ENCODE assay signal across 28 cellular contexts in genomic region chr20:3973705-3974104, GRCh38.
"Had no signal": no experiment of that assay in that cellular context is flagged by ENCODE, and none has a peak within 500 bp of the region (broad histone marks: within the 10 kb centered on the region; RNA-seq: fewer than 3 reads in every experiment).

No MANE protein-coding gene starts in this region.

- H3K4me3 Mint-ChIP-seq: nephron; neural progenitor cell; stimulated activated memory B cell treated with anti-CD40 and anti-IgM and Interleukin-4, amounts not matched to agents 10 μg/mL and 1 μg/mL and 100 μg/mL, for 72 hours had no signal

- H3K4me3 ChIP-seq: dorsolateral prefrontal cortex, gastroesophageal sphincter, heart left ventricle, hepatocyte, left lung, mucosa of descending colon, neural progenitor cell, sigmoid colon, thoracic aorta, tibial nerve, upper lobe of right lung, uterus had no signal

- H3K27me3 ChIP-seq: dorsolateral prefrontal cortex, foreskin keratinocyte, gastroesophageal sphincter, heart left ventricle, hepatocyte, left lung, neural progenitor cell, sigmoid colon, tibial nerve, upper lobe of right lung, uterus had no signal

- ATAC-seq: esophagus mucosa; foreskin keratinocyte; gastroesophageal sphincter; heart left ventricle; left cardiac atrium; left lung; mucosa of descending colon; right cardiac atrium; stimulated activated memory B cell treated with anti-CD40 and anti-IgM and Interleukin-4, amounts not matched to agents 10 μg/mL and 1 μg/mL and 100 μg/mL, for 72 hours; stimulated activated naive CD8-positive, alpha-beta T cell treated with anti-CD3 and anti-CD28 coated beads, Interleukin-15, Interleukin-2, amounts not matched to agents 100 U/mL and 50 U/mL, for 24 hours; upper lobe of right lung had no signal

- H3K4me2 ChIP-seq: hepatocyte, neural progenitor cell had no signal

- H3K9me3 ChIP-seq: gastroesophageal sphincter, mucosa of descending colon, thoracic aorta, tibial nerve, upper lobe of right lung, uterus had no signal

- H2AFZ ChIP-seq: hepatocyte, neural progenitor cell, parathyroid adenoma had no signal

- H3K79me2 ChIP-seq: parathyroid adenoma had no signal

- H3K9me3 Mint-ChIP-seq: stimulated activated memory B cell treated with anti-CD40 and anti-IgM and Interleukin-4, amounts not matched to agents 10 μg/mL and 1 μg/mL and 100 μg/mL, for 72 hours had no signal

- H3K4me1 ChIP-seq: foreskin keratinocyte, gastroesophageal sphincter, left lung, neural progenitor cell, parathyroid adenoma, sigmoid colon, tibial nerve, upper lobe of right lung, uterus had no signal

- H3K9ac ChIP-seq: neural progenitor cell, parathyroid adenoma had no signal

- H3K27ac Mint-ChIP-seq: nephron; neural progenitor cell; stimulated activated memory B cell treated with anti-CD40 and anti-IgM and Interleukin-4, amounts not matched to agents 10 μg/mL and 1 μg/mL and 100 μg/mL, for 72 hours had no signal

- H3K27me3 Mint-ChIP-seq: naive B cell, progenitor cell of endocrine pancreas had no signal

- H3K27ac ChIP-seq: dorsolateral prefrontal cortex, epithelial cell of prostate, foreskin keratinocyte, gastroesophageal sphincter, heart left ventricle, hepatocyte, left lung, neural progenitor cell, parathyroid adenoma, sigmoid colon, thoracic aorta, tibial nerve, upper lobe of right lung, uterus had no signal

- H3K36me3 ChIP-seq: gastroesophageal sphincter, heart left ventricle, neural progenitor cell, sigmoid colon, thoracic aorta, tibial nerve, upper lobe of right lung, uterus had no signal

- DNase-seq: cerebellar nuclear complex; cortex of kidney; dorsolateral prefrontal cortex; effector CD4-positive, alpha-beta T cell; foreskin keratinocyte; heart left ventricle; left cardiac atrium; left lung; mucosa of descending colon; naive B cell; right cardiac atrium; sigmoid colon; stimulated activated CD4-positive, alpha-beta T cell treated with anti-CD3 and anti-CD28 coated beads, Interleukin-2, amount 100 ng/mL, for 24 hours; stimulated activated CD4-positive, alpha-beta T cell treated with anti-CD3 and anti-CD28 coated beads, Interleukin-4, amount 100 ng/mL, for 24 hours; stimulated activated naive CD8-positive, alpha-beta T cell treated with anti-CD3 and anti-CD28 coated beads, Interleukin-15, Interleukin-2, amounts not matched to agents 100 U/mL and 50 U/mL, for 24 hours; upper lobe of right lung; uterus had no signal

- H3K4me1 Mint-ChIP-seq: nephron; neural progenitor cell; stimulated activated memory B cell treated with anti-CD40 and anti-IgM and Interleukin-4, amounts not matched to agents 10 μg/mL and 1 μg/mL and 100 μg/mL, for 72 hours had no signal
